Comparison of ENCODE assay signal across 21 cellular contexts in the genomic region with DNA sequence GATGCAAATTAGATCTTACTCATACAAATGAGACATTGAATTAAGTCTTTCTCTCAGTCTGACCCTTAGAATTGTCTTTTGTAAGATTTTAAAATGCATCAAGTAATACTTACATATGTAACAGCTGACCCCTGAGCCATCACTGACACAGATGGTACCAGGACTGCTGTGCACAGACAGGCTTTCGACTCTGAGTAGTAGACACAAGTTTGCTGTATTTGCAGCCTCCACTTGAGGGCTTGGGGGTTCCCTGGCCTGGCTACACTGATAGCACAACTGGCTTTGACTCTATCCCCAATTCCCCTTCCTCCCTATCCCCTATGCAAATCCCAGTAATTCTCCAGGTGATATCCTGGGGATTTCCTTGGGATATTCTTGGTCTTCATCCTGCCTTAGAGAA.
DNase-seq lines count a peak whose midpoint lies in the region; ATAC-seq, FAIRE-seq and TF ChIP-seq lines count a peak whose summit lies in the region.
"Had no signal": no experiment of that assay in that cellular context is flagged by ENCODE, and none has a peak within 500 bp of the region (broad histone marks: within the 10 kb centered on the region; RNA-seq: fewer than 3 reads in every experiment).

No MANE protein-coding gene starts in this region.

- H3K18ac ChIP-seq in H1 (ENCODE audit: extremely low read depth, low read length): no peak overlapping the region

- H3K4me3 ChIP-seq in H1 (ENCODE audit: extremely low read depth in 1 of 4, insufficient read depth in 2 of 4, low read depth in 3 of 4, low read length in 4 of 4): no peak overlapping the region
- H3K4me3 ChIP-seq: BLaER1, GM23248, HAP-1 had no signal

- no peak overlapping the region for H3K4me2 ChIP-seq in H1 (ENCODE audit: insufficient read depth in 1 of 2, low read depth in 2 of 2, low read length in 2 of 2)
- H3K4me2 ChIP-seq: BLaER1 had no signal

- no peak for TF ChIP-seq POLR2A in H1 (IDR thresholded peaks at IDR 0.05; ENCODE audit: control extremely low read depth in 1 of 2, low read depth in 2 of 2, low read length in 2 of 2)

- no peak for DNase-seq in H1 (ENCODE audit: low read depth in 1 of 2, low spot score in 2 of 2)
- no peak for DNase-seq in COR-L47 (lab: John Stamatoyannopoulos, UW)
- no peak for DNase-seq in cerebellar cortex (ENCODE audit: low spot score)
- DNase-seq: CD4-positive, CD25-positive, alpha-beta regulatory T cell; CD8-positive, alpha-beta T cell; DMS 273 treated with DMSO at 0.1 percent for 48 hours; DMS79; EL; GDM1; GM23248; HFFc6 had no signal

- H3K56ac ChIP-seq in H1 (replicated peaks; ENCODE audit: insufficient read length, low read depth, low read length): no peak overlapping the region

- no peak overlapping the region for H2BK12ac ChIP-seq in H1 (ENCODE audit: low read depth, low read length)

- H3K4me1 ChIP-seq in H1 (replicated peaks in 1 of 4; ENCODE audit: control insufficient read depth in 3 of 4, insufficient read depth in 4 of 4, low read length in 3 of 4): no peaks in the 10 kb centered on the region
- H3K4me1 ChIP-seq: BLaER1, HAP-1 had no signal

- no peak for TF ChIP-seq CTCF in H1 (IDR thresholded peaks at IDR 0.05; ENCODE audit: control extremely low read depth in 1 of 3, insufficient read depth in 1 of 3, low read depth in 1 of 3, low read length in 3 of 3)

- TF ChIP-seq EP300 in H1 (IDR thresholded peaks at IDR 0.05; ENCODE audit: borderline replicate concordance in 1 of 2, low read depth in 2 of 2, low read length in 2 of 2): no peak

- no peaks in the 10 kb centered on the region for H3K36me3 ChIP-seq in H1 (ENCODE audit: control insufficient read depth in 2 of 4, insufficient read depth in 4 of 4, low read length in 3 of 4)
- H3K36me3 ChIP-seq: BLaER1, HAP-1 had no signal

- H4K91ac ChIP-seq in H1 (replicated peaks; ENCODE audit: insufficient read length, low read length): no peak overlapping the region

- H3K23me2 ChIP-seq in H1 (ENCODE audit: low read depth, low read length): no peaks in the 10 kb centered on the region

- no peak overlapping the region for H3K9ac ChIP-seq in H1 (replicated peaks in 1 of 4; ENCODE audit: extremely low read depth in 1 of 4, low read depth in 3 of 4, low read length in 3 of 4)
- H3K9ac ChIP-seq: BLaER1, GM23248 had no signal

- POLR2A ChIA-PET in H1 (lab: Charles Lee; ENCODE audit: partially characterized antibody): no interaction called here

- TF ChIP-seq RAD21 in H1 (IDR thresholded peaks at IDR 0.05 in 1 of 2, conservative IDR thresholded peaks at IDR 0.05 in 1 of 2; ENCODE audit: low read depth in 2 of 2, low read length in 2 of 2): no peak

- H2BK20ac ChIP-seq in H1 (ENCODE audit: low read length): no peak overlapping the region

- no peak overlapping the region for H2BK5ac ChIP-seq in H1 (ENCODE audit: low read depth, low read length)

- no peaks in the 10 kb centered on the region for H4K20me1 ChIP-seq in H1 (replicated peaks in 1 of 2; ENCODE audit: control insufficient read depth in 1 of 2, insufficient read depth in 2 of 2, low read length in 2 of 2)
- H4K20me1 ChIP-seq: BLaER1 had no signal

- H2AFZ ChIP-seq in H1 (ENCODE audit: low read length): no peak overlapping the region
- H2AFZ ChIP-seq: GM23248 had no signal

- H2BK15ac ChIP-seq in H1 (ENCODE audit: low read length): no peak overlapping the region

- no peak overlapping the region for H3K4ac ChIP-seq in H1 (replicated peaks; ENCODE audit: insufficient read length, low read depth, low read length)

- peak; percentile 7 for FAIRE-seq in H1 (lab: Jason Lieb, UNC)
- FAIRE-seq: D721Med, GM12891, GM18507, H54 had no signal

- H3K9me3 ChIP-seq in H1 (ENCODE audit: insufficient read depth in 2 of 2, low read depth in 1 of 2, low read length in 1 of 2): no peaks in the 10 kb centered on the region
- H3K9me3 ChIP-seq: BLaER1, HAP-1 had no signal

- H3K23ac ChIP-seq in H1 (ENCODE audit: insufficient read length): no peak overlapping the region

- no peaks in the 10 kb centered on the region for H3K27me3 ChIP-seq in H1 (replicated peaks in 1 of 4; ENCODE audit: control insufficient read depth in 3 of 4, extremely low read depth in 1 of 4, insufficient read depth in 3 of 4, low read length in 3 of 4)
- H3K27me3 ChIP-seq: BLaER1 had no signal

- WGBS in H1 (ENCODE audit: extremely low coverage in 1 of 2, insufficient coverage in 1 of 2, insufficient read length in 1 of 2, insufficient replicate concordance in 2 of 2, low coverage in 1 of 2, low lambda C conversion rate in 2 of 2, missing lambda C conversion rate in 1 of 2), 2 experiments: 94% methylated on average over 1 of the region's 1 CpG; no CpG with 5 or more reads in 1 of the 2 experiments

- H2AK5ac ChIP-seq in H1 (ENCODE audit: low read depth, low read length): no peak overlapping the region

- H3K27ac ChIP-seq in H1 (ENCODE audit: low read depth, low read length): no peak overlapping the region
- H3K27ac ChIP-seq: BLaER1, C4-2B, GM23248 had no signal

- H4K5ac ChIP-seq in H1 (ENCODE audit: insufficient read length, low read depth, low read length): no peak overlapping the region

- CTCF ChIA-PET in H1 (lab: Charles Lee; ENCODE audit: partially characterized antibody): no interaction called here

- no peaks in the 10 kb centered on the region for H3K79me1 ChIP-seq in H1 (ENCODE audit: low read depth, low read length)

- H3K79me2 ChIP-seq in H1 (ENCODE audit: control insufficient read depth in 1 of 2, insufficient read depth in 2 of 2, low read length in 2 of 2): no peaks in the 10 kb centered on the region

- ATAC-seq in GM18511 (IDR thresholded peaks at IDR 0.05; ENCODE audit: unreplicated experiment) (peak; percentile 51), HG03432 (IDR thresholded peaks at IDR 0.05; ENCODE audit: unreplicated experiment) (peak; percentile 40), HG02610 (IDR thresholded peaks at IDR 0.05; ENCODE audit: unreplicated experiment) (no peak)
- ATAC-seq: CD8-positive, alpha-beta T cell had no signal

- no peak overlapping the region for H2BK120ac ChIP-seq in H1 (replicated peaks; ENCODE audit: low read depth, low read length)

- no peak overlapping the region for H4K8ac ChIP-seq in H1 (ENCODE audit: extremely low read depth, insufficient read depth, low read length)

- H3K14ac ChIP-seq in H1 (ENCODE audit: insufficient read length): no peak overlapping the region

TF ChIP-seq in H1, 55 proteins besides CTCF, POLR2A, EP300 and RAD21:
- TF ChIP-seq FOSL1 (IDR thresholded peaks at IDR 0.05; ENCODE audit: insufficient read depth, low read depth, low read length) (no peak), SP1 (IDR thresholded peaks at IDR 0.05; ENCODE audit: low read depth, low read length) (no peak), POU5F1 (IDR thresholded peaks at IDR 0.05; ENCODE audit: low read depth, low read length) (no peak), CEBPB (IDR thresholded peaks at IDR 0.05; ENCODE audit: low read depth, low read length) (no peak), CREB1 (IDR thresholded peaks at IDR 0.05) (no peak), TCF12 (IDR thresholded peaks at IDR 0.05; ENCODE audit: low read depth, low read length) (no peak)
- TF ChIP-seq, protein P1, sequence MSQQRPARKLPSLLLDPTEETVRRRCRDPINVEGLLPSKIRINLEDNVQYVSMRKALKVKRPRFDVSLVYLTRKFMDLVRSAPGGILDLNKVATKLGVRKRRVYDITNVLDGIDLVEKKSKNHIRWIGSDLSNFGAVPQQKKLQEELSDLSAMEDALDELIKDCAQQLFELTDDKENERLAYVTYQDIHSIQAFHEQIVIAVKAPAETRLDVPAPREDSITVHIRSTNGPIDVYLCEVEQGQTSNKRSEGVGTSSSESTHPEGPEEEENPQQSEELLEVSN (IDR thresholded peaks at IDR 0.05): no peak
TF ChIP-seq in H1: peak in this region for 0.
